Comparison of ENCODE assay signal across 1 cellular context in genomic region chr17:59513934-59514841, GRCh38.
TF ChIP-seq lines count a peak whose summit lies in the region.

No MANE protein-coding gene starts in this region.

TF ChIP-seq in HepG2, 621 proteins besides CTCF, POLR2A, EP300 and RAD21 (continued from another document and continues in another):
- no peak; the same call in 1 of the 2 replicates for TF ChIP-seq ZNF574 (CRISPR knock-in tag; IDR thresholded peaks at IDR 0.05)
- TF ChIP-seq NFE2L1 (CRISPR knock-in tag; IDR thresholded peaks at IDR 0.05; ENCODE audit: borderline replicate concordance) = no peak
- TF ChIP-seq RNF2 (conservative IDR thresholded peaks at IDR 0.05; ENCODE audit: low read depth) = no peak
- no peak for TF ChIP-seq ZNF263 (CRISPR knock-in tag; IDR thresholded peaks at IDR 0.05)
- TF ChIP-seq CAMTA2 (CRISPR knock-in tag; IDR thresholded peaks at IDR 0.05; ENCODE audit: borderline replicate concordance) = no peak
- no peak for TF ChIP-seq ZNF761 (CRISPR knock-in tag; conservative IDR thresholded peaks at IDR 0.05)
- TF ChIP-seq MYPOP (CRISPR knock-in tag; IDR thresholded peaks at IDR 0.05) = no peak
- TF ChIP-seq ZNF597 (CRISPR knock-in tag; IDR thresholded peaks at IDR 0.05) = no peak
- TF ChIP-seq SMAD3 (CRISPR knock-in tag; IDR thresholded peaks at IDR 0.05) = peak; percentile 83
- no peak for TF ChIP-seq ATM (IDR thresholded peaks at IDR 0.05; ENCODE audit: borderline replicate concordance)
- no peak for TF ChIP-seq ZNF720 (CRISPR knock-in tag; IDR thresholded peaks at IDR 0.05)
- no peak for TF ChIP-seq SNAPC5 (CRISPR knock-in tag; IDR thresholded peaks at IDR 0.05; ENCODE audit: borderline replicate concordance)
- TF ChIP-seq ZNF431 (CRISPR knock-in tag; IDR thresholded peaks at IDR 0.05; ENCODE audit: borderline replicate concordance, low read depth) = peak; percentile 68; the same call in 1 of the 2 replicates
- TF ChIP-seq UBTF (CRISPR knock-in tag; IDR thresholded peaks at IDR 0.05) = no peak
- no peak for TF ChIP-seq NRL (CRISPR knock-in tag; IDR thresholded peaks at IDR 0.05; ENCODE audit: borderline replicate concordance)
- no peak for TF ChIP-seq KLF11 (CRISPR knock-in tag; IDR thresholded peaks at IDR 0.05)
- TF ChIP-seq NFYB (CRISPR knock-in tag; IDR thresholded peaks at IDR 0.05) = no peak
- 0 out of 2 replicates have a peak, but pooled peaks have one; percentile 47 for TF ChIP-seq TBX3 (IDR thresholded peaks at IDR 0.05; ENCODE audit: borderline replicate concordance)
- no peak for TF ChIP-seq ZNF839 (CRISPR knock-in tag; IDR thresholded peaks at IDR 0.05; ENCODE audit: borderline replicate concordance)
- peak; percentile 86; the same call in 1 of the 2 replicates for TF ChIP-seq NR2F2 (IDR thresholded peaks at IDR 0.05; ENCODE audit: borderline replicate concordance, low read depth)
- TF ChIP-seq FUBP1 (CRISPR knock-in tag; IDR thresholded peaks at IDR 0.05; ENCODE audit: borderline replicate concordance) = no peak
- TF ChIP-seq ATF1 (CRISPR knock-in tag; IDR thresholded peaks at IDR 0.05) = peak; percentile 55; the same call in 1 of the 2 replicates
- 0 out of 2 replicates have a peak, but pooled peaks have one; percentile 39 for TF ChIP-seq KLF9 (CRISPR knock-in tag; IDR thresholded peaks at IDR 0.05; ENCODE audit: low read depth)
- peak; percentile 57; the same call in 1 of the 2 replicates for TF ChIP-seq HOMEZ (CRISPR knock-in tag; IDR thresholded peaks at IDR 0.05; ENCODE audit: low read depth)
- TF ChIP-seq MIXL1 (CRISPR knock-in tag; IDR thresholded peaks at IDR 0.05) = peak; percentile 93
- TF ChIP-seq POLR2AphosphoS5 (IDR thresholded peaks at IDR 0.05; ENCODE audit: low read depth, low read length) = no peak
- TF ChIP-seq GTF3A (CRISPR knock-in tag; conservative IDR thresholded peaks at IDR 0.05) = no peak
- TF ChIP-seq ZSCAN12 (CRISPR knock-in tag; IDR thresholded peaks at IDR 0.05) = no peak
- TF ChIP-seq ZNF775 (CRISPR knock-in tag; IDR thresholded peaks at IDR 0.05; ENCODE audit: borderline replicate concordance) = no peak
- peak; percentile 84 for TF ChIP-seq HNF4A (CRISPR knock-in tag; IDR thresholded peaks at IDR 0.05)
- TF ChIP-seq TFDP2 (CRISPR knock-in tag; IDR thresholded peaks at IDR 0.05) = no peak
- no peak for TF ChIP-seq CERS6 (CRISPR knock-in tag; IDR thresholded peaks at IDR 0.05)
- no peak for TF ChIP-seq HMGA1 (CRISPR knock-in tag; conservative IDR thresholded peaks at IDR 0.05)
- TF ChIP-seq SKIL (CRISPR knock-in tag; IDR thresholded peaks at IDR 0.05; ENCODE audit: borderline replicate concordance) = peak; percentile 41; the same call in 1 of the 2 replicates
- TF ChIP-seq PPARG (CRISPR knock-in tag; conservative IDR thresholded peaks at IDR 0.05) = peak; percentile 85
- 0 out of 2 replicates have a peak, but pooled peaks have one; percentile 55 for TF ChIP-seq ZNF556 (CRISPR knock-in tag; IDR thresholded peaks at IDR 0.05; ENCODE audit: borderline replicate concordance)
- TF ChIP-seq BORCS8-MEF2B (CRISPR knock-in tag; IDR thresholded peaks at IDR 0.05) = no peak
- no peak for TF ChIP-seq ZNF337 (CRISPR knock-in tag; IDR thresholded peaks at IDR 0.05; ENCODE audit: borderline replicate concordance, low read depth)
- no peak for TF ChIP-seq RAD51 (IDR thresholded peaks at IDR 0.05; ENCODE audit: borderline replicate concordance)
- no peak for TF ChIP-seq ZNF225 (CRISPR knock-in tag; IDR thresholded peaks at IDR 0.05)
- TF ChIP-seq ZNF816 (CRISPR knock-in tag; IDR thresholded peaks at IDR 0.05; ENCODE audit: borderline replicate concordance) = no peak
- no peak for TF ChIP-seq DMAP1 (CRISPR knock-in tag; IDR thresholded peaks at IDR 0.05)
- no peak for TF ChIP-seq ZNF468 (CRISPR knock-in tag; IDR thresholded peaks at IDR 0.05)
- TF ChIP-seq ZNF382 (CRISPR knock-in tag; IDR thresholded peaks at IDR 0.05; ENCODE audit: borderline replicate concordance) = no peak
- peak; percentile 70; the same call in 1 of the 2 replicates for TF ChIP-seq HOXA5 (CRISPR knock-in tag; IDR thresholded peaks at IDR 0.05)
- no peak for TF ChIP-seq RFXANK (CRISPR knock-in tag; IDR thresholded peaks at IDR 0.05)
- no peak for TF ChIP-seq GPBP1L1 (CRISPR knock-in tag; IDR thresholded peaks at IDR 0.05)
- TF ChIP-seq ZSCAN22 (CRISPR knock-in tag; IDR thresholded peaks at IDR 0.05) = no peak
- no peak for TF ChIP-seq ZNF547 (CRISPR knock-in tag; IDR thresholded peaks at IDR 0.05)
- TF ChIP-seq ZNF546 (CRISPR knock-in tag; conservative IDR thresholded peaks at IDR 0.05) = no peak
- peak; percentile 58; the same call in 1 of the 2 replicates for TF ChIP-seq POGZ (CRISPR knock-in tag; IDR thresholded peaks at IDR 0.05)
